Comparison of ENCODE assay signal across 1 cellular context in the genomic region with DNA sequence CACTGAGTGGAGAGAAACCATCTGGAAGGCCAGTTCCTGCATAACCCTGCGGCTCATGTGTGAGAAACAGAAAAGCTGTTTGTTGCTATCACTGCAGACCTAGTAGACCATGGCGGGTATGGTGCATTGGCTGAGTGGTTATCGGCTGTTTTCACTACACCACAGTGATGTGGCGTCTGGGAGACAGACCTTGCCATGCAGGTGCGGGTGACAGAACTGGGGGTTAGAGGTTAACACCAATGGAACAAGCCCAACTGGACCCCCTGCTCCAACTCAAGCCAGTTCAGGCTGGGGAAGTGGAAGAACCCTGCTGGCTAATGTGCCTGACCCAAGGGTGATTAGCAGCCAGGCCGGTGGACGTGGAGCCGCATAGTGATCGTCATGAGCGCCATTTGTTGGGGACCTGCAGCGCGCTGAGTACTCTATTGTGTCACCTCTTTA.
A peak's percentile ranks its signal among the peaks of the same experiment; 100 is the strongest.
TF ChIP-seq lines count a peak whose summit lies in the region.

No MANE protein-coding gene starts in this region.

TF ChIP-seq in GM12878, 131 proteins besides CTCF, POLR2A, EP300 and RAD21 (continued from another document):
- TF ChIP-seq ZSCAN29 (IDR thresholded peaks at IDR 0.05) (no peak), MYC (IDR thresholded peaks at IDR 0.05; ENCODE audit: insufficient read depth, insufficient read length, insufficient replicate concordance, low read length, severe bottlenecking) (no peak), POU2F2 (IDR thresholded peaks at IDR 0.05; ENCODE audit: borderline replicate concordance, low read depth, low read length) (peak; percentile 50; the same call in 1 of the 3 replicates), TARDBP (IDR thresholded peaks at IDR 0.05; ENCODE audit: borderline replicate concordance) (no peak), POLR2AphosphoS5 (IDR thresholded peaks at IDR 0.05; ENCODE audit: low read length) (peak; percentile 39; the same call in 1 of the 2 replicates), PAX5 (IDR thresholded peaks at IDR 0.05; ENCODE audit: borderline replicate concordance, low read depth, low read length) (peak; percentile 91), MEF2B (IDR thresholded peaks at IDR 0.05; ENCODE audit: partially characterized antibody, poor library complexity, severe bottlenecking) (no peak), CREM (IDR thresholded peaks at IDR 0.05; ENCODE audit: low read depth) (no peak), TCF12 (IDR thresholded peaks at IDR 0.05; ENCODE audit: low read depth, low read length) (peak; percentile 71; the same call in 1 of the 2 replicates), SPI1 (IDR thresholded peaks at IDR 0.05; ENCODE audit: borderline replicate concordance, insufficient read depth, low read depth, low read length) (0 out of 2 replicates have a peak, but pooled peaks have one; percentile 17), SP1 (IDR thresholded peaks at IDR 0.05; ENCODE audit: low read depth, low read length) (no peak), BMI1 (IDR thresholded peaks at IDR 0.05; ENCODE audit: borderline replicate concordance) (no peak), CHD2 (IDR thresholded peaks at IDR 0.05; ENCODE audit: borderline replicate concordance, low read depth, low read length) (no peak), IKZF1 (conservative IDR thresholded peaks at IDR 0.05) (0 out of 2 replicates have a peak, but pooled peaks have one; percentile 10), RAD51 (IDR thresholded peaks at IDR 0.05) (no peak), ZNF207 (IDR thresholded peaks at IDR 0.05; ENCODE audit: borderline replicate concordance) (no peak), NR2F1 (conservative IDR thresholded peaks at IDR 0.05) (0 out of 2 replicates have a peak, but pooled peaks have one; percentile 36), YY1 (IDR thresholded peaks at IDR 0.05; ENCODE audit: low read depth, low read length) (0 out of 2 replicates have a peak, but pooled peaks have one; percentile 53), SRF (IDR thresholded peaks at IDR 0.05; ENCODE audit: low read depth in 2 of 2, low read length in 2 of 2) (no peak), EED (IDR thresholded peaks at IDR 0.05; ENCODE audit: low read depth) (peak; percentile 41; the same call in 1 of the 2 replicates), HCFC1 (IDR thresholded peaks at IDR 0.05; ENCODE audit: low read length) (no peak), NRF1 (conservative IDR thresholded peaks at IDR 0.05; ENCODE audit: low read depth, low read length) (no peak), ZZZ3 (IDR thresholded peaks at IDR 0.05; ENCODE audit: control insufficient read depth, insufficient read length, low read depth) (no peak), POLR2AphosphoS2 (IDR thresholded peaks at IDR 0.05; ENCODE audit: low read depth, low read length) (no peak), LARP7 (IDR thresholded peaks at IDR 0.05) (no peak), YBX1 (IDR thresholded peaks at IDR 0.05) (no peak), SMAD5 (IDR thresholded peaks at IDR 0.05; ENCODE audit: low read depth) (no peak), SIX5 (IDR thresholded peaks at IDR 0.05; ENCODE audit: low read depth, low read length, severe bottlenecking) (no peak), ZNF24 (IDR thresholded peaks at IDR 0.05) (no peak), NFYA (IDR thresholded peaks at IDR 0.05; ENCODE audit: borderline replicate concordance, low read depth, low read length) (no peak), CHD1 (IDR thresholded peaks at IDR 0.05; ENCODE audit: low read depth, low read length) (no peak)
- TF ChIP-seq, protein P1, sequence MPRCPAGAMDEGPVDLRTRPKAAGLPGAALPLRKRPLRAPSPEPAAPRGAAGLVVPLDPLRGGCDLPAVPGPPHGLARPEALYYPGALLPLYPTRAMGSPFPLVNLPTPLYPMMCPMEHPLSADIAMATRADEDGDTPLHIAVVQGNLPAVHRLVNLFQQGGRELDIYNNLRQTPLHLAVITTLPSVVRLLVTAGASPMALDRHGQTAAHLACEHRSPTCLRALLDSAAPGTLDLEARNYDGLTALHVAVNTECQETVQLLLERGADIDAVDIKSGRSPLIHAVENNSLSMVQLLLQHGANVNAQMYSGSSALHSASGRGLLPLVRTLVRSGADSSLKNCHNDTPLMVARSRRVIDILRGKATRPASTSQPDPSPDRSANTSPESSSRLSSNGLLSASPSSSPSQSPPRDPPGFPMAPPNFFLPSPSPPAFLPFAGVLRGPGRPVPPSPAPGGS (IDR thresholded peaks at IDR 0.05; ENCODE audit: borderline replicate concordance, insufficient read depth, low read depth, low read length, poor library complexity, severe bottlenecking) = no peak
- TF ChIP-seq, protein P2, sequence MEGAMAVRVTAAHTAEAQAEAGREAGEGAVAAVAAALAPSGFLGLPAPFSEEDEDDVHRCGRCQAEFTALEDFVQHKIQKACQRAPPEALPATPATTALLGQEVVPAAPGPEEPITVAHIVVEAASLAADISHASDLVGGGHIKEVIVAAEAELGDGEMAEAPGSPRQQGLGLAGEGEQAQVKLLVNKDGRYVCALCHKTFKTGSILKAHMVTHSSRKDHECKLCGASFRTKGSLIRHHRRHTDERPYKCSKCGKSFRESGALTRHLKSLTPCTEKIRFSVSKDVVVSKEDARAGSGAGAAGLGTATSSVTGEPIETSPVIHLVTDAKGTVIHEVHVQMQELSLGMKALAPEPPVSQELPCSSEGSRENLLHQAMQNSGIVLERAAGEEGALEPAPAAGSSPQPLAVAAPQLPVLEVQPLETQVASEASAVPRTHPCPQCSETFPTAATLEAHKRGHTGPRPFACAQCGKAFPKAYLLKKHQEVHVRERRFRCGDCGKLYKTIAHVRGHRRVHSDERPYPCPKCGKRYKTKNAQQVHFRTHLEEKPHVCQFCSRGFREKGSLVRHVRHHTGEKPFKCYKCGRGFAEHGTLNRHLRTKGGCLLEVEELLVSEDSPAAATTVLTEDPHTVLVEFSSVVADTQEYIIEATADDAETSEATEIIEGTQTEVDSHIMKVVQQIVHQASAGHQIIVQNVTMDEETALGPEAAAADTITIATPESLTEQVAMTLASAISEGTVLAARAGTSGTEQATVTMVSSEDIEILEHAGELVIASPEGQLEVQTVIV (IDR thresholded peaks at IDR 0.05; ENCODE audit: borderline replicate concordance, partially characterized antibody) = no peak
- TF ChIP-seq, protein P3, sequence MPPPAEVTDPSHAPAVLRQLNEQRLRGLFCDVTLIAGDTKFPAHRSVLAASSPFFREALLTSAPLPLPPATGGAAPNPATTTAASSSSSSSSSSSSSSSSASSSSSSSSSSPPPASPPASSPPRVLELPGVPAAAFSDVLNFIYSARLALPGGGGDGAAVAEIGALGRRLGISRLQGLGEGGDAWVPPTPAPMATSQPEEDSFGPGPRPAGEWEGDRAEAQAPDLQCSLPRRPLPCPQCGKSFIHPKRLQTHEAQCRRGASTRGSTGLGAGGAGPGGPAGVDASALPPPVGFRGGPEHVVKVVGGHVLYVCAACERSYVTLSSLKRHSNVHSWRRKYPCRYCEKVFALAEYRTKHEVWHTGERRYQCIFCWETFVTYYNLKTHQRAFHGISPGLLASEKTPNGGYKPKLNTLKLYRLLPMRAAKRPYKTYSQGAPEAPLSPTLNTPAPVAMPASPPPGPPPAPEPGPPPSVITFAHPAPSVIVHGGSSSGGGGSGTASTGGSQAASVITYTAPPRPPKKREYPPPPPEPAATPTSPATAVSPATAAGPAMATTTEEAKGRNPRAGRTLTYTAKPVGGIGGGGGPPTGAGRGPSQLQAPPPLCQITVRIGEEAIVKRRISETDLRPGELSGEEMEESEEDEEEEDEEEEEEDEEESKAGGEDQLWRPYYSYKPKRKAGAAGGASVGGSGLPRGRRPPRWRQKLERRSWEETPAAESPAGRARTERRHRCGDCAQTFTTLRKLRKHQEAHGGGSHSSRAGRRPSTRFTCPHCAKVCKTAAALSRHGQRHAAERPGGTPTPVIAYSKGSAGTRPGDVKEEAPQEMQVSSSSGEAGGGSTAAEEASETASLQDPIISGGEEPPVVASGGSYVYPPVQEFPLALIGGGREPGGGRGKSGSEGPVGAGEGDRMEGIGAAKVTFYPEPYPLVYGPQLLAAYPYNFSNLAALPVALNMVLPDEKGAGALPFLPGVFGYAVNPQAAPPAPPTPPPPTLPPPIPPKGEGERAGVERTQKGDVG (CRISPR knock-in tag; IDR thresholded peaks at IDR 0.05) = no peak
- TF ChIP-seq, protein P4, sequence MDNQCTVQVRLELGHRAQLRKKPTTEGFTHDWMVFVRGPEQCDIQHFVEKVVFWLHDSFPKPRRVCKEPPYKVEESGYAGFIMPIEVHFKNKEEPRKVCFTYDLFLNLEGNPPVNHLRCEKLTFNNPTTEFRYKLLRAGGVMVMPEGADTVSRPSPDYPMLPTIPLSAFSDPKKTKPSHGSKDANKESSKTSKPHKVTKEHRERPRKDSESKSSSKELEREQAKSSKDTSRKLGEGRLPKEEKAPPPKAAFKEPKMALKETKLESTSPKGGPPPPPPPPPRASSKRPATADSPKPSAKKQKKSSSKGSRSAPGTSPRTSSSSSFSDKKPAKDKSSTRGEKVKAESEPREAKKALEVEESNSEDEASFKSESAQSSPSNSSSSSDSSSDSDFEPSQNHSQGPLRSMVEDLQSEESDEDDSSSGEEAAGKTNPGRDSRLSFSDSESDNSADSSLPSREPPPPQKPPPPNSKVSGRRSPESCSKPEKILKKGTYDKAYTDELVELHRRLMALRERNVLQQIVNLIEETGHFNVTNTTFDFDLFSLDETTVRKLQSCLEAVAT (IDR thresholded peaks at IDR 0.05) = peak; percentile 79
- TF ChIP-seq, protein P5, sequence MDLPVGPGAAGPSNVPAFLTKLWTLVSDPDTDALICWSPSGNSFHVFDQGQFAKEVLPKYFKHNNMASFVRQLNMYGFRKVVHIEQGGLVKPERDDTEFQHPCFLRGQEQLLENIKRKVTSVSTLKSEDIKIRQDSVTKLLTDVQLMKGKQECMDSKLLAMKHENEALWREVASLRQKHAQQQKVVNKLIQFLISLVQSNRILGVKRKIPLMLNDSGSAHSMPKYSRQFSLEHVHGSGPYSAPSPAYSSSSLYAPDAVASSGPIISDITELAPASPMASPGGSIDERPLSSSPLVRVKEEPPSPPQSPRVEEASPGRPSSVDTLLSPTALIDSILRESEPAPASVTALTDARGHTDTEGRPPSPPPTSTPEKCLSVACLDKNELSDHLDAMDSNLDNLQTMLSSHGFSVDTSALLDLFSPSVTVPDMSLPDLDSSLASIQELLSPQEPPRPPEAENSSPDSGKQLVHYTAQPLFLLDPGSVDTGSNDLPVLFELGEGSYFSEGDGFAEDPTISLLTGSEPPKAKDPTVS (IDR thresholded peaks at IDR 0.05; ENCODE audit: low read depth, low read length) = no peak
- TF ChIP-seq, protein P6, sequence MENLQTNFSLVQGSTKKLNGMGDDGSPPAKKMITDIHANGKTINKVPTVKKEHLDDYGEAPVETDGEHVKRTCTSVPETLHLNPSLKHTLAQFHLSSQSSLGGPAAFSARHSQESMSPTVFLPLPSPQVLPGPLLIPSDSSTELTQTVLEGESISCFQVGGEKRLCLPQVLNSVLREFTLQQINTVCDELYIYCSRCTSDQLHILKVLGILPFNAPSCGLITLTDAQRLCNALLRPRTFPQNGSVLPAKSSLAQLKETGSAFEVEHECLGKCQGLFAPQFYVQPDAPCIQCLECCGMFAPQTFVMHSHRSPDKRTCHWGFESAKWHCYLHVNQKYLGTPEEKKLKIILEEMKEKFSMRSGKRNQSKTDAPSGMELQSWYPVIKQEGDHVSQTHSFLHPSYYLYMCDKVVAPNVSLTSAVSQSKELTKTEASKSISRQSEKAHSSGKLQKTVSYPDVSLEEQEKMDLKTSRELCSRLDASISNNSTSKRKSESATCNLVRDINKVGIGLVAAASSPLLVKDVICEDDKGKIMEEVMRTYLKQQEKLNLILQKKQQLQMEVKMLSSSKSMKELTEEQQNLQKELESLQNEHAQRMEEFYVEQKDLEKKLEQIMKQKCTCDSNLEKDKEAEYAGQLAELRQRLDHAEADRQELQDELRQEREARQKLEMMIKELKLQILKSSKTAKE (IDR thresholded peaks at IDR 0.05; ENCODE audit: low read depth, poor library complexity, severe bottlenecking) = no peak
